ENCODE assay signal across 28 cellular contexts in genomic region chr6:20665290-20665689, GRCh38.
"Had no signal": no experiment of that assay in that cellular context is flagged by ENCODE, and none has a peak within 500 bp of the region (broad histone marks: within the 10 kb centered on the region; RNA-seq: fewer than 3 reads in every experiment).

No MANE protein-coding gene starts in this region.

- H3K4me3 Mint-ChIP-seq: dendritic cell treated with granulocyte-macrophage colony-stimulating factor and Interleukin-4, amounts not matched to agents 40 ng/mL and 50 ng/mL, for 4 days; effector memory CD8-positive, alpha-beta T cell; endodermal cell; mesothelial cell of epicardium had no signal

- H3K27me3 Mint-ChIP-seq: dendritic cell treated with granulocyte-macrophage colony-stimulating factor and Interleukin-4, amounts not matched to agents 40 ng/mL and 50 ng/mL, for 4 days; effector memory CD8-positive, alpha-beta T cell; naive B cell had no signal

- FAIRE-seq: endometrium, islet of Langerhans, keratinocyte had no signal

- H3K9me3 ChIP-seq: colonic mucosa, esophagus squamous epithelium, gastrocnemius medialis, heart right ventricle, left lung, lower lobe of right lung, mucosa of descending colon had no signal

- H3K27ac ChIP-seq: colonic mucosa, epithelial cell of prostate, esophagus squamous epithelium, gastrocnemius medialis, heart right ventricle, left lung, lower lobe of right lung had no signal

- H3K36me3 Mint-ChIP-seq: mesothelial cell of epicardium had no signal

- H3K27ac Mint-ChIP-seq: dendritic cell treated with granulocyte-macrophage colony-stimulating factor and Interleukin-4, amounts not matched to agents 40 ng/mL and 50 ng/mL, for 4 days; effector memory CD8-positive, alpha-beta T cell; endodermal cell; mesothelial cell of epicardium; naive B cell had no signal

- DNase-seq: colonic mucosa; cortex of kidney; effector CD8-positive, alpha-beta T cell; effector memory CD8-positive, alpha-beta T cell; endodermal cell; erythroblast; esophagus squamous epithelium; foreskin fibroblast; foreskin melanocyte; gastrocnemius medialis; glutamatergic neuron; head of caudate nucleus; heart right ventricle; hippocampal formation; left cardiac atrium; left lung; left ventricle myocardium superior; lower lobe of right lung; mesenchymal stem cell; mucosa of descending colon; naive B cell had no signal

- ATAC-seq: effector memory CD8-positive, alpha-beta T cell; esophagus mucosa; gastrocnemius medialis; heart right ventricle; left cardiac atrium; left lung; left ventricle myocardium superior; lower lobe of right lung; mucosa of descending colon had no signal
